14 cellular contexts compared by ENCODE assay signal in genomic region chr1:19639999-19640362, GRCh38. TPM values are rescaled to one million over a fixed set of nuclear protein-coding genes. Genes with fewer than 3 reads are reported as not detected.
DNase-seq lines count a peak whose midpoint lies in the region; ATAC-seq and TF ChIP-seq lines count a peak whose summit lies in the region.
"Had no signal": no experiment of that assay in that cellular context is flagged by ENCODE, and none has a peak within 500 bp of the region (broad histone marks: within the 10 kb centered on the region; RNA-seq: fewer than 3 reads in every experiment).

No MANE protein-coding gene starts in this region.

- no peak for TF ChIP-seq CTCF in nephron (IDR thresholded peaks at IDR 0.05; ENCODE audit: unreplicated experiment in 3 of 3)

- DNase-seq in Caki2 (ENCODE audit: low read depth) (peak; percentile 36), NCI-H460 (ENCODE audit: extremely low read depth, low read depth) (peak; percentile 35), epithelial cell of prostate (ENCODE audit: low read depth, low spot score) (peak; percentile 70), NCI-H1092 (lab: John Stamatoyannopoulos, UW) (no peak), substantia nigra (lab: John Stamatoyannopoulos, UW) (no peak)
- DNase-seq in activated CD4-positive, CD25-positive, alpha-beta regulatory T cell treated with anti-CD3 and anti-CD28 coated beads, Interleukin-2, amount 50 U/mL, for 72 hours = no peak
- DNase-seq: activated CD4-positive, alpha-beta T cell treated with anti-CD3 and anti-CD28 coated beads, Interleukin-2, amount 50 U/mL, for 4 hours; DND-41 had no signal

- H3K27me3 Mint-ChIP-seq in nephron (ENCODE audit: low read depth) = peaks cover 44% of the 10 kb centered on the region

- in situ Hi-C loops in Caki2 (cut with HindIII; ENCODE audit: low pct_unique_long_range_greater_than_20kb, low sequenced_read_pairs) = no loop called here

- H3K27ac Mint-ChIP-seq in nephron = peak overlapping the region; percentile 12 to 44 (median 31)

- no peak for ATAC-seq in GM21737 (IDR thresholded peaks at IDR 0.05; ENCODE audit: unreplicated experiment)
- ATAC-seq: GM12878 had no signal

- no peaks in the 10 kb centered on the region for H3K36me3 Mint-ChIP-seq in nephron (ENCODE audit: low read depth)

- H3K4me1 Mint-ChIP-seq in nephron = peaks cover 18% of the 10 kb centered on the region

- H3K27ac ChIP-seq in epithelial cell of prostate = peak overlapping the region; percentile 68
- no peak overlapping the region for H3K27ac ChIP-seq in substantia nigra (ENCODE audit: low read depth, low read length, poor library complexity, severe bottlenecking)
- H3K27ac ChIP-seq: brain microvascular endothelial cell had no signal

- H3K4me3 Mint-ChIP-seq in nephron = peak overlapping the region in 2 of 3 experiments; percentile 17 to 51

- no peaks in the 10 kb centered on the region for H3K9me3 Mint-ChIP-seq in nephron

RNA-seq across cellular contexts. Expression of gene NBL1, which starts 4.1 kb away (rescaled TPM):
- 135 and 160 TPM in 2 replicates for total RNA-seq in Caki2 (2014; rRNA removed; shearing (Covaris generic); ENCODE audit: low replicate concordance)
- 13.9 and 16.2 TPM in 2 replicates for total RNA-seq in NCI-H460 (2014; rRNA removed; shearing (Covaris generic))
- 9.9 and 42.1 TPM in 2 replicates for polyA plus RNA-seq in NCI-H460 (2014; cell fraction: nucleus; rRNA removed)

RNA-seq across cellular contexts. Expression of gene HTR6, which starts 24.7 kb away (rescaled TPM):
- not detected in 2 replicates for total RNA-seq in Caki2 (2014; rRNA removed; shearing (Covaris generic); ENCODE audit: low replicate concordance)
- total RNA-seq in NCI-H460 (2014; rRNA removed; shearing (Covaris generic)) = 0.12 TPM in 1 of 2 replicates, not detected in the other
- not detected in 2 replicates for polyA plus RNA-seq in NCI-H460 (2014; cell fraction: nucleus; rRNA removed)
- total RNA-seq: RPMI7951; T-helper 2 cell treated with Interferon-gamma antibody and Interleukin-4, amounts not matched to agents 100 ng/mL and 5 ng/mL, for 36 hours had no signal

Comparison
In these comparisons a context has a peak if more than half of its experiments do, and no peak if none do; other contexts are left out.
1. DNase-seq: peak in Caki2 (single experiment), NCI-H460 (single experiment) and epithelial cell of prostate (single experiment); none in NCI-H1092 (single experiment), substantia nigra (0 of 49) and activated CD4-positive, CD25-positive, alpha-beta regulatory T cell treated with anti-CD3 and anti-CD28 coated beads, Interleukin-2, amount 50 U/mL, for 72 hours (single experiment).